Comparison of ENCODE assay signal across 8 cellular contexts in genomic region chr12:47767197-47767724, GRCh38. TPM values are rescaled to one million over a fixed set of nuclear protein-coding genes. Genes with fewer than 3 reads are reported as not detected.
DNase-seq lines count a peak whose midpoint lies in the region; ATAC-seq, FAIRE-seq and TF ChIP-seq lines count a peak whose summit lies in the region.

No MANE protein-coding gene starts in this region.

- peaks cover 4% of the 10 kb centered on the region for H3K79me2 ChIP-seq in parathyroid adenoma

- no peak for DNase-seq in AG09309 (ENCODE audit: low read depth)
- peak; percentile 69 for DNase-seq in NCI-H748 (lab: John Stamatoyannopoulos, UW; ENCODE audit: unreplicated experiment)
- peak; percentile 87 for DNase-seq in activated CD8-positive, alpha-beta memory T cell treated with anti-CD3 and anti-CD28 coated beads for 24 hours
- no peak for DNase-seq in epithelial cell of proximal tubule (ENCODE audit: low read depth)
- DNase-seq in RCC 7860 (ENCODE audit: low spot score) = no peak

- H3K27me3 ChIP-seq in parathyroid adenoma (ENCODE audit: control insufficient read depth, insufficient read depth, low read length) = no peaks in the 10 kb centered on the region

- H3K36me3 ChIP-seq in parathyroid adenoma (ENCODE audit: control insufficient read depth, insufficient read depth, low read length) = no peaks in the 10 kb centered on the region

- no peak overlapping the region for H3K4me2 ChIP-seq in parathyroid adenoma (ENCODE audit: low read length)

- no peaks in the 10 kb centered on the region for H3K9me3 ChIP-seq in parathyroid adenoma (ENCODE audit: control insufficient read depth, low read length)

- H3K4me3 ChIP-seq in AG09309 (ENCODE audit: control insufficient read depth, low read depth, low read length) (no peak overlapping the region), epithelial cell of proximal tubule (ENCODE audit: low read depth, low read length) (no peak overlapping the region), parathyroid adenoma (ENCODE audit: low read depth, low read length) (no peak overlapping the region)

- H3K9ac ChIP-seq in parathyroid adenoma = no peak overlapping the region

- H3K4me1 ChIP-seq in parathyroid adenoma = peaks cover 29% of the 10 kb centered on the region

- peak; percentile 58 for TF ChIP-seq CTCF in AG09309 (IDR thresholded peaks at IDR 0.05; ENCODE audit: control insufficient read depth, insufficient read depth, low read depth, low read length, missing control alignments)
- TF ChIP-seq CTCF in epithelial cell of proximal tubule (conservative IDR thresholded peaks at IDR 0.05; ENCODE audit: low read depth, low read length) = peak; percentile 74
- peak; percentile 66 for TF ChIP-seq CTCF in parathyroid adenoma (IDR thresholded peaks at IDR 0.05)

- ATAC-seq in GM19035 (IDR thresholded peaks at IDR 0.05; ENCODE audit: unreplicated experiment) (peak; percentile 63), GM18520 (IDR thresholded peaks at IDR 0.05; ENCODE audit: unreplicated experiment) (no peak)

- FAIRE-seq in RCC 7860 (lab: Jason Lieb, UNC) = no peak

- H3K27ac ChIP-seq in parathyroid adenoma = no peak overlapping the region

- H2AFZ ChIP-seq in parathyroid adenoma = no peak overlapping the region

RNA-seq across cellular contexts. Expression of gene SLC48A1, which starts 5.8 kb away (rescaled TPM):
- 10.4 and 51.8 TPM in 2 replicates for total RNA-seq in epithelial cell of proximal tubule

RNA-seq across cellular contexts. Expression of gene RAPGEF3, which starts 8.6 kb away (rescaled TPM):
- 8.5 and 102 TPM in 2 replicates for total RNA-seq in epithelial cell of proximal tubule

RNA-seq across cellular contexts. Expression of gene ENDOU, which starts 42.0 kb away (rescaled TPM):
- total RNA-seq in epithelial cell of proximal tubule = not detected in 2 replicates

RNA-seq across cellular contexts. Expression of gene HDAC7, which starts 52.4 kb away (rescaled TPM):
- total RNA-seq in epithelial cell of proximal tubule = 70.2 and 84.4 TPM in 2 replicates

Comparison
In these comparisons a context has a peak if more than half of its experiments do, and no peak if none do; other contexts are left out.
1. DNase-seq: peak in NCI-H748 (single experiment) and activated CD8-positive, alpha-beta memory T cell treated with anti-CD3 and anti-CD28 coated beads for 24 hours (single experiment); none in AG09309 (single experiment), epithelial cell of proximal tubule (single experiment) and RCC 7860 (single experiment).
2. Peak in every context shown above with its lines, with median percentiles within 50 percentile points of each other: CTCF ChIP-seq.